ENCODE assay signal across 9 cellular contexts in genomic region chr21:38989745-38990423, GRCh38.
DNase-seq lines count a peak whose midpoint lies in the region; ATAC-seq and TF ChIP-seq lines count a peak whose summit lies in the region.
"Had no signal": no experiment of that assay in that cellular context is flagged by ENCODE, and none has a peak within 500 bp of the region (broad histone marks: within the 10 kb centered on the region; RNA-seq: fewer than 3 reads in every experiment).

No MANE protein-coding gene starts in this region.

- in situ Hi-C loops in gastrocnemius medialis (cut with MboI; ENCODE audit: low sequenced_read_pairs in 4 of 4), result loop anchor here in 1 of 4 donors (25.0 kb wide), 1 partner anchor 178 kb away; the partner anchor contains the start of gene ETS2

- ATAC-seq in RWPE2 (ENCODE audit: low read depth) (peak; percentile 37), foreskin keratinocyte (peak; percentile 64), gastrocnemius medialis (peak; percentile 63 to 70), GM19467 (IDR thresholded peaks at IDR 0.05; ENCODE audit: unreplicated experiment) (no peak)

- POLR2A ChIA-PET in HEK293T (lab: Yijun Ruan, JAX), result no interaction called here

- H3K27ac ChIP-seq in RWPE2 (ENCODE audit: poor library complexity, severe bottlenecking) (peak overlapping the region; percentile 42), foreskin keratinocyte (peak overlapping the region; percentile 97), gastrocnemius medialis (peak overlapping the region; percentile 63 to 77 (median 69))

- CTCF ChIA-PET in HEK293T (lab: Yijun Ruan, JAX), result interaction anchor here (0.7 kb wide), 1 partner anchor 256 kb away, joined by 3 read pairs; no protein-coding TSS in a partner anchor

- H3K36me3 ChIP-seq in RWPE2 (ENCODE audit: low read depth), result no peaks in the 10 kb centered on the region
- H3K36me3 ChIP-seq in gastrocnemius medialis, result no peaks in the 10 kb centered on the region

- H3K27me3 ChIP-seq in RWPE2 (ENCODE audit: insufficient read depth, poor library complexity, severe bottlenecking) (no peaks in the 10 kb centered on the region), foreskin keratinocyte (no peaks in the 10 kb centered on the region), gastrocnemius medialis (no peaks in the 10 kb centered on the region)

- H3K4me3 ChIP-seq in RWPE2 (ENCODE audit: severe bottlenecking) (no peak overlapping the region), gastrocnemius medialis (peak overlapping the region in 1 of 4 donors; percentile 14)

- intact Hi-C loops in gastrocnemius medialis (cut with DNase I; ENCODE audit: low total_unique reads), result loop anchor here (2.0 to 5.0 kb wide), 2 partner anchors 63 to 185 kb away; partner anchors contain the start of gene ETS2
- intact Hi-C loops in head of caudate nucleus (cut with DNase I), result no loop called here

- peaks cover 30% of the 10 kb centered on the region for H3K4me1 ChIP-seq in RWPE2 (ENCODE audit: insufficient read depth, poor library complexity, severe bottlenecking)
- peaks cover 46% of the 10 kb centered on the region for H3K4me1 ChIP-seq in foreskin keratinocyte
- peaks cover 78 to 89% of the 10 kb centered on the region in 2 donors for H3K4me1 ChIP-seq in gastrocnemius medialis

- DNase-seq in HEK293T (ENCODE audit: extremely low spot score), result peak; percentile 64
- DNase-seq in RWPE2 (ENCODE audit: low spot score), result no peak
- peak; percentile 81 to 89 for DNase-seq in foreskin keratinocyte
- peak in 1 of 2 donors; percentile 60 for DNase-seq in gastrocnemius medialis
- no peak for DNase-seq in head of caudate nucleus
- DNase-seq in NCI-H1694 (lab: John Stamatoyannopoulos, UW), result no peak
- no peak for DNase-seq in NCI-H1048 (lab: John Stamatoyannopoulos, UW)
- DNase-seq: NK-92 treated with Interleukin-12 subunit alpha and Interleukin-12 subunit beta, amount 100 ng/mL, for 24 hours had no signal

- TF ChIP-seq CTCF in RWPE2 (IDR thresholded peaks at IDR 0.05; ENCODE audit: poor library complexity, severe bottlenecking) (no peak), foreskin keratinocyte (conservative IDR thresholded peaks at IDR 0.05) (no peak), gastrocnemius medialis (IDR thresholded peaks at IDR 0.05 in 4 of 5, conservative IDR thresholded peaks at IDR 0.05 in 1 of 5) (no peak)

- H3K9me3 ChIP-seq in RWPE2 (ENCODE audit: severe bottlenecking) (no peaks in the 10 kb centered on the region), gastrocnemius medialis (no peaks in the 10 kb centered on the region)

- no peak for TF ChIP-seq POLR2A in gastrocnemius medialis (IDR thresholded peaks at IDR 0.05)

TF ChIP-seq in HEK293T, 16 proteins besides CTCF, POLR2A, EP300 and RAD21:
- TF ChIP-seq ZNF384 (IDR thresholded peaks at IDR 0.05), result no peak
- TF ChIP-seq HDGF (IDR thresholded peaks at IDR 0.05; ENCODE audit: borderline replicate concordance), result no peak
- TF ChIP-seq NFRKB (IDR thresholded peaks at IDR 0.05), result no peak
- TF ChIP-seq SUZ12 (IDR thresholded peaks at IDR 0.05), result no peak
- peak; percentile 80; the same call in 1 of the 2 replicates for TF ChIP-seq L3MBTL2 (conservative IDR thresholded peaks at IDR 0.05)
- no peak for TF ChIP-seq LEF1 (IDR thresholded peaks at IDR 0.05; ENCODE audit: borderline replicate concordance)
- peak; percentile 52; the same call in 1 of the 2 replicates for TF ChIP-seq CTBP1 (IDR thresholded peaks at IDR 0.05; ENCODE audit: borderline replicate concordance)
- no peak for TF ChIP-seq FOXK2 (IDR thresholded peaks at IDR 0.05)
- TF ChIP-seq BHLHE40 (IDR thresholded peaks at IDR 0.05; ENCODE audit: borderline replicate concordance), result no peak
- no peak for TF ChIP-seq TARDBP (IDR thresholded peaks at IDR 0.05)
- no peak for TF ChIP-seq ARNT (IDR thresholded peaks at IDR 0.05)
- TF ChIP-seq ELF4 (IDR thresholded peaks at IDR 0.05), result no peak
- TF ChIP-seq FOXA1 (IDR thresholded peaks at IDR 0.05), result no peak
- no peak for TF ChIP-seq FOXM1 (IDR thresholded peaks at IDR 0.05; ENCODE audit: borderline replicate concordance)
- peak; percentile 70 for TF ChIP-seq PKNOX1 (IDR thresholded peaks at IDR 0.05)
- TF ChIP-seq SP1 (IDR thresholded peaks at IDR 0.05), result no peak

Comparison
In these comparisons a context has a peak if more than half of its experiments do, and no peak if none do; other contexts are left out.
1. DNase-seq: peak in HEK293T (single experiment) and foreskin keratinocyte (2 of 2); none in RWPE2 (single experiment), head of caudate nucleus (0 of 42), NCI-H1694 (single experiment) and NCI-H1048 (single experiment).
2. H3K27ac ChIP-seq: peak in every context shown above with its lines; median percentile 97 in foreskin keratinocyte; 69 in gastrocnemius medialis; 42 in RWPE2.